Comparison of ENCODE assay signal across 37 cellular contexts in the genomic region with DNA sequence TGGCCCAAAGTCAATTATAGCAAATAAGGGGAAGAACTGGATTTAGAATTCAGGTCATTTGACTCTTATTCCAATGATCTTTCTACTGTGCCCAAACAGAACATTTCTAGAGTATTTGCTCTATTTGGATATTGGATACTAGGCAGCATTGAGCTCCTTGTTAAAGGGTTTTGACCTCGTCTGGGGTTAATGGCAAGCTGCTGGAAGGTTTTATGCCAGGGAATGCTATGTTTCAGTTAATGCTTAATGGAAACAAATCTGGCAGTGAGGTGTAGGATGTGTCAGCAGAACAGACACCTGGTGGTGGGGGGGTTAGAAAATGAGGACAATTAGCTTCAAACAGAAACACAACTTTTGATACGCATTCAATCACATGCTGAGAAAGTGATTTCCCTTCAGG. TPM values are rescaled to one million over a fixed set of nuclear protein-coding genes. Genes with fewer than 3 reads are reported as not detected.
"Had no signal": no experiment of that assay in that cellular context is flagged by ENCODE, and none has a peak within 500 bp of the region (broad histone marks: within the 10 kb centered on the region; RNA-seq: fewer than 3 reads in every experiment).

No MANE protein-coding gene starts in this region.

- H3K4me1 Mint-ChIP-seq: activated B cell treated with CpG ODN at 0.5 μM for 24 hours; activated T-helper 17 cell treated with anti-CD3 and anti-CD28 coated beads, Interleukin-2, amount 50 U/mL, for 72 hours; central memory CD8-positive, alpha-beta T cell had no signal

- H3K27ac ChIP-seq: brain microvascular endothelial cell, coronary artery, dorsolateral prefrontal cortex, esophagus squamous epithelium, heart left ventricle, WERI-Rb-1 had no signal

- H3K4me3 ChIP-seq: coronary artery, dorsolateral prefrontal cortex, esophagus squamous epithelium, heart left ventricle had no signal

- H3K9me3 Mint-ChIP-seq: activated B cell treated with CpG ODN at 0.5 μM for 24 hours; activated CD8-positive, alpha-beta T cell treated with anti-CD3 and anti-CD28 coated beads for 36 hours; activated T-cell treated with anti-CD3 and anti-CD28 coated beads, Interleukin-2, amount 50 U/mL, for 4 hours; activated T-helper 17 cell treated with anti-CD3 and anti-CD28 coated beads, Interleukin-2, amount 50 U/mL, for 72 hours; central memory CD8-positive, alpha-beta T cell; dendritic cell treated with granulocyte-macrophage colony-stimulating factor and Interleukin-4, amounts not matched to agents 40 ng/mL and 50 ng/mL, for 4 days; T-helper 2 cell treated with Interferon-gamma antibody and Interleukin-4, amounts not matched to agents 5 μg/mL and 100 μg/mL, for 36 hours had no signal

- DNase-seq: activated B cell treated with CpG ODN at 0.5 μM for 24 hours; activated CD4-positive, alpha-beta T cell treated with anti-CD3 and anti-CD28 coated beads for 48 hours; activated CD4-positive, alpha-beta T cell treated with anti-CD3 and anti-CD28 coated beads, Interleukin-2, amount 50 U/mL, for 1 hour; activated CD4-positive, alpha-beta T cell treated with anti-CD3 and anti-CD28 coated beads, Interleukin-2, amount 50 U/mL, for 48 hours; activated CD8-positive, alpha-beta memory T cell treated with anti-CD3 and anti-CD28 coated beads for 24 hours; activated CD8-positive, alpha-beta T cell treated with anti-CD3 and anti-CD28 coated beads for 36 hours; activated effector memory CD4-positive, alpha-beta T cell treated with Interleukin-2 at 50 U/mL for 16 hours; activated gamma-delta T cell treated with Interleukin-2 at 50 U/mL for 16 hours; activated naive CD4-positive, alpha-beta T cell treated with anti-CD3 and anti-CD28 coated beads, Interleukin-2, amount 50 U/mL, for 16 hours; activated naive CD4-positive, alpha-beta T cell treated with Interleukin-2 at 50 U/mL for 16 hours; activated T-cell treated with anti-CD3 and anti-CD28 coated beads, Interleukin-2, amount 50 U/mL, for 4 hours; amniotic stem cell; anterior cingulate cortex; brain microvascular endothelial cell; dorsolateral prefrontal cortex; effector memory CD4-positive, alpha-beta T cell; esophagus squamous epithelium; glutamatergic neuron; heart left ventricle; T-helper 1 cell; T-helper 17 cell; T1000; WERI-Rb-1 had no signal

- H3K4me3 Mint-ChIP-seq: activated B cell treated with CpG ODN at 0.5 μM for 24 hours; activated CD8-positive, alpha-beta T cell treated with anti-CD3 and anti-CD28 coated beads for 36 hours; activated naive CD8-positive, alpha-beta T cell; activated T-cell treated with anti-CD3 and anti-CD28 coated beads, Interleukin-2, amount 50 U/mL, for 4 hours; activated T-helper 17 cell treated with anti-CD3 and anti-CD28 coated beads, Interleukin-2, amount 50 U/mL, for 72 hours; central memory CD8-positive, alpha-beta T cell; dendritic cell treated with granulocyte-macrophage colony-stimulating factor and Interleukin-4, amounts not matched to agents 40 ng/mL and 50 ng/mL, for 4 days; T-helper 17 cell; T-helper 2 cell treated with Interferon-gamma antibody and Interleukin-4, amounts not matched to agents 5 μg/mL and 100 μg/mL, for 36 hours had no signal

- H3K36me3 Mint-ChIP-seq: activated naive CD8-positive, alpha-beta T cell had no signal

- H3K4me1 ChIP-seq: esophagus squamous epithelium, heart left ventricle had no signal

- H3K27ac Mint-ChIP-seq: activated B cell treated with CpG ODN at 0.5 μM for 24 hours; activated CD8-positive, alpha-beta T cell treated with anti-CD3 and anti-CD28 coated beads for 36 hours; activated naive CD8-positive, alpha-beta T cell; activated T-helper 17 cell treated with anti-CD3 and anti-CD28 coated beads, Interleukin-2, amount 50 U/mL, for 72 hours; dendritic cell treated with granulocyte-macrophage colony-stimulating factor and Interleukin-4, amounts not matched to agents 40 ng/mL and 50 ng/mL, for 4 days; T-helper 17 cell; T-helper 2 cell treated with Interferon-gamma antibody and Interleukin-4, amounts not matched to agents 5 μg/mL and 100 μg/mL, for 36 hours had no signal

- ATAC-seq: activated CD4-positive, CD25-positive, alpha-beta regulatory T cell treated with anti-CD3 and anti-CD28 coated beads, Interleukin-2, amount 50 U/mL, for 24 hours; activated CD8-positive, alpha-beta T cell treated with anti-CD3 and anti-CD28 coated beads for 36 hours; activated T-cell treated with anti-CD3 and anti-CD28 coated beads, Interleukin-2, amount 50 U/mL, for 4 hours; activated T-helper 17 cell treated with anti-CD3 and anti-CD28 coated beads, Interleukin-2, amount 50 U/mL, for 72 hours; heart left ventricle; T-helper 17 cell had no signal

- H3K9me3 ChIP-seq: esophagus squamous epithelium had no signal

- H3K36me3 ChIP-seq: brain microvascular endothelial cell, esophagus squamous epithelium, heart left ventricle, WERI-Rb-1 had no signal

RNA-seq across cellular contexts. Expression of a gene that starts 51.5 kb away (rescaled TPM):
- total RNA-seq: activated B cell treated with CpG ODN at 0.5 μM for 24 hours; activated CD8-positive, alpha-beta T cell treated with anti-CD3 and anti-CD28 coated beads for 36 hours; activated T-cell treated with anti-CD3 and anti-CD28 coated beads, Interleukin-2, amount 50 U/mL, for 4 hours; activated T-helper 17 cell treated with anti-CD3 and anti-CD28 coated beads, Interleukin-2, amount 50 U/mL, for 72 hours; astrocyte; bronchial epithelial cell; cardiac septum; cerebellum; dorsolateral prefrontal cortex; esophagus squamous epithelium; fibroblast of lung; fibroblast of villous mesenchyme; frontal cortex; heart left ventricle; T-helper 17 cell had no signal
